Comparison of ENCODE assay signal across 1 cellular context in the genomic region with DNA sequence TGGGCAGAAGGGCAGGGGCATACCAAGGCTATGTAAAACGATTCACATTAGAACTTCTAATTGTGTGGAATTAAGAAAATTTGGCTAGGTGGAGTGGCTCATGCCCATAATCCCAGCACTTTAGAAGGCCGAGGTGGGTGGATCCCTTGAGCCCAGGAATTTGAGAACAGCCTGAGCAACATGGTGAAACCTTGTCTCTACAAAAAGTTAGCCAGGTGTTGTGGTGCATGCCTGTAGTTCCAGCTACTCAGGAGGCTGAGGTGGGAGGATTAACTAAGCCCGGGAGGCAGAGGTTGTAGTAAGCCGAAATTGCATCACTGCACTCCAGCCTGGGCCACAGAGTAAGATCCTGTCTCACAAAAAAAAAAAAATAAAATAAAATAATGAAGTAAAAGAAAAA.
TF ChIP-seq lines count a peak whose summit lies in the region.

No MANE protein-coding gene starts in this region.

TF ChIP-seq in H1, 55 proteins besides CTCF, POLR2A, EP300 and RAD21:
- TF ChIP-seq, protein P1, sequence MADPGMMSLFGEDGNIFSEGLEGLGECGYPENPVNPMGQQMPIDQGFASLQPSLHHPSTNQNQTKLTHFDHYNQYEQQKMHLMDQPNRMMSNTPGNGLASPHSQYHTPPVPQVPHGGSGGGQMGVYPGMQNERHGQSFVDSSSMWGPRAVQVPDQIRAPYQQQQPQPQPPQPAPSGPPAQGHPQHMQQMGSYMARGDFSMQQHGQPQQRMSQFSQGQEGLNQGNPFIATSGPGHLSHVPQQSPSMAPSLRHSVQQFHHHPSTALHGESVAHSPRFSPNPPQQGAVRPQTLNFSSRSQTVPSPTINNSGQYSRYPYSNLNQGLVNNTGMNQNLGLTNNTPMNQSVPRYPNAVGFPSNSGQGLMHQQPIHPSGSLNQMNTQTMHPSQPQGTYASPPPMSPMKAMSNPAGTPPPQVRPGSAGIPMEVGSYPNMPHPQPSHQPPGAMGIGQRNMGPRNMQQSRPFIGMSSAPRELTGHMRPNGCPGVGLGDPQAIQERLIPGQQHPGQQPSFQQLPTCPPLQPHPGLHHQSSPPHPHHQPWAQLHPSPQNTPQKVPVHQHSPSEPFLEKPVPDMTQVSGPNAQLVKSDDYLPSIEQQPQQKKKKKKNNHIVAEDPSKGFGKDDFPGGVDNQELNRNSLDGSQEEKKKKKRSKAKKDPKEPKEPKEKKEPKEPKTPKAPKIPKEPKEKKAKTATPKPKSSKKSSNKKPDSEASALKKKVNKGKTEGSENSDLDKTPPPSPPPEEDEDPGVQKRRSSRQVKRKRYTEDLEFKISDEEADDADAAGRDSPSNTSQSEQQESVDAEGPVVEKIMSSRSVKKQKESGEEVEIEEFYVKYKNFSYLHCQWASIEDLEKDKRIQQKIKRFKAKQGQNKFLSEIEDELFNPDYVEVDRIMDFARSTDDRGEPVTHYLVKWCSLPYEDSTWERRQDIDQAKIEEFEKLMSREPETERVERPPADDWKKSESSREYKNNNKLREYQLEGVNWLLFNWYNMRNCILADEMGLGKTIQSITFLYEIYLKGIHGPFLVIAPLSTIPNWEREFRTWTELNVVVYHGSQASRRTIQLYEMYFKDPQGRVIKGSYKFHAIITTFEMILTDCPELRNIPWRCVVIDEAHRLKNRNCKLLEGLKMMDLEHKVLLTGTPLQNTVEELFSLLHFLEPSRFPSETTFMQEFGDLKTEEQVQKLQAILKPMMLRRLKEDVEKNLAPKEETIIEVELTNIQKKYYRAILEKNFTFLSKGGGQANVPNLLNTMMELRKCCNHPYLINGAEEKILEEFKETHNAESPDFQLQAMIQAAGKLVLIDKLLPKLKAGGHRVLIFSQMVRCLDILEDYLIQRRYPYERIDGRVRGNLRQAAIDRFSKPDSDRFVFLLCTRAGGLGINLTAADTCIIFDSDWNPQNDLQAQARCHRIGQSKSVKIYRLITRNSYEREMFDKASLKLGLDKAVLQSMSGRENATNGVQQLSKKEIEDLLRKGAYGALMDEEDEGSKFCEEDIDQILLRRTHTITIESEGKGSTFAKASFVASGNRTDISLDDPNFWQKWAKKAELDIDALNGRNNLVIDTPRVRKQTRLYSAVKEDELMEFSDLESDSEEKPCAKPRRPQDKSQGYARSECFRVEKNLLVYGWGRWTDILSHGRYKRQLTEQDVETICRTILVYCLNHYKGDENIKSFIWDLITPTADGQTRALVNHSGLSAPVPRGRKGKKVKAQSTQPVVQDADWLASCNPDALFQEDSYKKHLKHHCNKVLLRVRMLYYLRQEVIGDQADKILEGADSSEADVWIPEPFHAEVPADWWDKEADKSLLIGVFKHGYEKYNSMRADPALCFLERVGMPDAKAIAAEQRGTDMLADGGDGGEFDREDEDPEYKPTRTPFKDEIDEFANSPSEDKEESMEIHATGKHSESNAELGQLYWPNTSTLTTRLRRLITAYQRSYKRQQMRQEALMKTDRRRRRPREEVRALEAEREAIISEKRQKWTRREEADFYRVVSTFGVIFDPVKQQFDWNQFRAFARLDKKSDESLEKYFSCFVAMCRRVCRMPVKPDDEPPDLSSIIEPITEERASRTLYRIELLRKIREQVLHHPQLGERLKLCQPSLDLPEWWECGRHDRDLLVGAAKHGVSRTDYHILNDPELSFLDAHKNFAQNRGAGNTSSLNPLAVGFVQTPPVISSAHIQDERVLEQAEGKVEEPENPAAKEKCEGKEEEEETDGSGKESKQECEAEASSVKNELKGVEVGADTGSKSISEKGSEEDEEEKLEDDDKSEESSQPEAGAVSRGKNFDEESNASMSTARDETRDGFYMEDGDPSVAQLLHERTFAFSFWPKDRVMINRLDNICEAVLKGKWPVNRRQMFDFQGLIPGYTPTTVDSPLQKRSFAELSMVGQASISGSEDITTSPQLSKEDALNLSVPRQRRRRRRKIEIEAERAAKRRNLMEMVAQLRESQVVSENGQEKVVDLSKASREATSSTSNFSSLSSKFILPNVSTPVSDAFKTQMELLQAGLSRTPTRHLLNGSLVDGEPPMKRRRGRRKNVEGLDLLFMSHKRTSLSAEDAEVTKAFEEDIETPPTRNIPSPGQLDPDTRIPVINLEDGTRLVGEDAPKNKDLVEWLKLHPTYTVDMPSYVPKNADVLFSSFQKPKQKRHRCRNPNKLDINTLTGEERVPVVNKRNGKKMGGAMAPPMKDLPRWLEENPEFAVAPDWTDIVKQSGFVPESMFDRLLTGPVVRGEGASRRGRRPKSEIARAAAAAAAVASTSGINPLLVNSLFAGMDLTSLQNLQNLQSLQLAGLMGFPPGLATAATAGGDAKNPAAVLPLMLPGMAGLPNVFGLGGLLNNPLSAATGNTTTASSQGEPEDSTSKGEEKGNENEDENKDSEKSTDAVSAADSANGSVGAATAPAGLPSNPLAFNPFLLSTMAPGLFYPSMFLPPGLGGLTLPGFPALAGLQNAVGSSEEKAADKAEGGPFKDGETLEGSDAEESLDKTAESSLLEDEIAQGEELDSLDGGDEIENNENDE (IDR thresholded peaks at IDR 0.05; ENCODE audit: insufficient replicate concordance, low read length) = no peak
- no peak for TF ChIP-seq HDAC2 (IDR thresholded peaks at IDR 0.05; ENCODE audit: borderline replicate concordance in 1 of 2, low read depth in 2 of 2, low read length in 2 of 2)
- peak; percentile 41; the same call in 1 of the 2 replicates for TF ChIP-seq CEBPB (IDR thresholded peaks at IDR 0.05; ENCODE audit: low read depth, low read length)
- no peak for TF ChIP-seq JUND (IDR thresholded peaks at IDR 0.05; ENCODE audit: low read length)
- no peak for TF ChIP-seq FOSL1 (IDR thresholded peaks at IDR 0.05; ENCODE audit: insufficient read depth, low read depth, low read length)
- TF ChIP-seq NRF1 (IDR thresholded peaks at IDR 0.05; ENCODE audit: low read depth, low read length) = no peak
- TF ChIP-seq SAP30 (IDR thresholded peaks at IDR 0.05; ENCODE audit: insufficient read depth, insufficient replicate concordance, low read length) = no peak
- TF ChIP-seq MAFK (IDR thresholded peaks at IDR 0.05; ENCODE audit: low read depth, low read length) = no peak
- TF ChIP-seq SIRT6 (IDR thresholded peaks at IDR 0.05; ENCODE audit: low read length) = no peak
